ENCODE assay signal across 9 cellular contexts in the genomic region with DNA sequence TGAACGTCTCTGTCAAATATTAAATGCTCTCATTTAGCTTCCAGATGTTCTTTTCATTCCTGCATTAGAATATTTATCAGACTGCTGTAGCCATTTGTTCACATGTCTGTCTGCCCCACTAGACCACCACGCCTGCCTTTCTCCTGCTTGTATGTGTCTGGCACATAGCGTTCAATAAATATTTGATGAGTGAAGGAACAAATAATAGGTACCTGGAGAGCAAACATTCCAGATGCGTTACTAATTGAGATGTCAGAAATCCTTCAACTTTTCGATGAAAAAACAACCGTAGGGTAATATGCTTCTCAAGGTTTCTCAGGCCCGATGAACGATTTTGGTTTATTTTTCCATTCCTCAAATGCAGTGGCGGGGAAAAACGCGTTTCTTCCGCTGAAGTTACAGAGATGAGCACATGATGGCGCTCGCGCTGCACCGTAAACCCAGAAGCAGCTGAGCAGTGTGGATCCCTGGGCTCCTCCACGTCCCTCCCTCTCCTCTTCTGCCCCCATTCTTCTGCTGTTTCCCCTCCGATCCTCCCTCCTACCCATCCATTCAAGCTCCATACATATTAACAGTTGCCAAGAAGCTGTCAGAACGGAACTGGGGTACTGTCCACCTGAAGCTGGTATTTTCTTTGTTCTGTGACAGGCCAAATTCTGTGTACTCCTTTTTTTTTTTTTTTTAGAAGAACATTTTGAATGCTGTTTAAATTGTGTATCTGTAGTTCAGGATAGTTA.
DNase-seq lines count a peak whose midpoint lies in the region; ATAC-seq and TF ChIP-seq lines count a peak whose summit lies in the region.
"Had no signal": no experiment of that assay in that cellular context is flagged by ENCODE, and none has a peak within 500 bp of the region (broad histone marks: within the 10 kb centered on the region; RNA-seq: fewer than 3 reads in every experiment).

No MANE protein-coding gene starts in this region.

- POLR2A ChIA-PET in RWPE1 (lab: Yijun Ruan, JAX; ENCODE audit: low non-redundant PET), result no interaction called here

- no peak overlapping the region for H3K4me3 ChIP-seq in Loucy (ENCODE audit: low read length, poor library complexity, severe bottlenecking)
- peak overlapping the region; percentile 33 to 52 for H3K4me3 ChIP-seq in mucosa of rectum (ENCODE audit: low read length in 2 of 2)

- CTCF ChIA-PET in RWPE1 (lab: Yijun Ruan, JAX), result interaction anchor here (0.5 to 2.9 kb wide), 27 partner anchors 10 to 1675 kb away, joined by 3 to 28 read pairs (median 4); partner anchors contain the start of gene ZDHHC21

- peak; percentile 45 for TF ChIP-seq CTCF in Loucy (conservative IDR thresholded peaks at IDR 0.05; ENCODE audit: low read length)
- TF ChIP-seq CTCF in RWPE1 (conservative IDR thresholded peaks at IDR 0.05; ENCODE audit: low read depth), result peak; percentile 75

- no peak overlapping the region for H3K27ac Mint-ChIP-seq in activated T-cell treated with anti-CD3 and anti-CD28 coated beads, Interleukin-2, amount 50 U/mL, for 72 hours
- H3K27ac Mint-ChIP-seq: activated naive CD4-positive, alpha-beta T cell treated with anti-CD3 and anti-CD28 coated beads, Interleukin-2, amount 50 U/mL, for 24 hours had no signal

- no peaks in the 10 kb centered on the region for H3K27me3 Mint-ChIP-seq in activated T-cell treated with anti-CD3 and anti-CD28 coated beads, Interleukin-2, amount 50 U/mL, for 72 hours (ENCODE audit: low read depth)
- H3K27me3 Mint-ChIP-seq: activated naive CD4-positive, alpha-beta T cell treated with anti-CD3 and anti-CD28 coated beads, Interleukin-2, amount 50 U/mL, for 24 hours had no signal

- peaks cover 1 to 9% of the 10 kb centered on the region in 2 donors for H3K9me3 Mint-ChIP-seq in activated T-cell treated with anti-CD3 and anti-CD28 coated beads, Interleukin-2, amount 50 U/mL, for 72 hours
- H3K9me3 Mint-ChIP-seq: activated naive CD4-positive, alpha-beta T cell treated with anti-CD3 and anti-CD28 coated beads, Interleukin-2, amount 50 U/mL, for 24 hours had no signal

- TF ChIP-seq POLR2A in erythroblast (IDR thresholded peaks at IDR 0.05; ENCODE audit: low read length), result no peak

- H3K27ac ChIP-seq in RWPE1 (no peak overlapping the region), mucosa of rectum (ENCODE audit: low read depth in 2 of 2, low read length in 2 of 2) (no peak overlapping the region)

- H3K9me3 ChIP-seq in Loucy (ENCODE audit: insufficient read depth, low read depth, low read length) (no peaks in the 10 kb centered on the region), mucosa of rectum (ENCODE audit: control insufficient read depth in 2 of 2, low read length in 2 of 2) (no peaks in the 10 kb centered on the region)

- H3K27me3 ChIP-seq in Loucy (ENCODE audit: insufficient read depth, low read length, poor library complexity, severe bottlenecking) (no peaks in the 10 kb centered on the region), mucosa of rectum (ENCODE audit: control insufficient read depth in 2 of 2, insufficient read depth in 2 of 2, low read length in 2 of 2) (no peaks in the 10 kb centered on the region)

- H3K4me3 Mint-ChIP-seq in activated T-cell treated with anti-CD3 and anti-CD28 coated beads, Interleukin-2, amount 50 U/mL, for 72 hours, result no peak overlapping the region
- H3K4me3 Mint-ChIP-seq: activated naive CD4-positive, alpha-beta T cell treated with anti-CD3 and anti-CD28 coated beads, Interleukin-2, amount 50 U/mL, for 24 hours had no signal

- H3K4me1 ChIP-seq in Loucy (ENCODE audit: insufficient read depth, low read length, poor library complexity, severe bottlenecking), result no peaks in the 10 kb centered on the region
- H3K4me1 ChIP-seq in mucosa of rectum (ENCODE audit: control insufficient read depth in 2 of 2, insufficient read depth in 2 of 2, low read length in 2 of 2), result peaks cover 0 to 7% of the 10 kb centered on the region in 2 donors

- H2AFZ ChIP-seq in Loucy (ENCODE audit: low read length), result no peak overlapping the region

- no peaks in the 10 kb centered on the region for H3K9me2 ChIP-seq in Loucy (replicated peaks; ENCODE audit: low read depth, low read length)

- H3K36me3 Mint-ChIP-seq in activated T-cell treated with anti-CD3 and anti-CD28 coated beads, Interleukin-2, amount 50 U/mL, for 72 hours (ENCODE audit: insufficient read depth in 2 of 2), result no peaks in the 10 kb centered on the region
- H3K36me3 Mint-ChIP-seq: activated naive CD4-positive, alpha-beta T cell treated with anti-CD3 and anti-CD28 coated beads, Interleukin-2, amount 50 U/mL, for 24 hours had no signal

- H3K79me2 ChIP-seq in Loucy (ENCODE audit: insufficient read depth, low read length), result no peaks in the 10 kb centered on the region

- peak; percentile 7 for DNase-seq in activated CD4-positive, alpha-beta T cell treated with anti-CD3 and anti-CD28 coated beads, Interleukin-2, amount 50 U/mL, for 48 hours
- DNase-seq in activated CD4-positive, alpha-beta T cell treated with anti-CD3 and anti-CD28 coated beads for 1 hour, result no peak
- peak; percentile 70 for DNase-seq in RWPE1 (ENCODE audit: low spot score)
- DNase-seq in erythroblast (lab: John Stamatoyannopoulos, UW), result peak; percentile 37 to 63
- DNase-seq in activated effector memory CD4-positive, alpha-beta T cell treated with Interleukin-2 at 50 U/mL for 16 hours, result no peak
- DNase-seq in activated T-cell treated with anti-CD3 and anti-CD28 coated beads, Interleukin-2, amount 50 U/mL, for 72 hours, result no peak

- ATAC-seq in activated T-cell treated with anti-CD3 and anti-CD28 coated beads, Interleukin-2, amount 50 U/mL, for 72 hours (replicated peaks in 1 of 2), result no peak

- H4K20me1 ChIP-seq in Loucy (ENCODE audit: insufficient read depth, low read length, poor library complexity, severe bottlenecking), result no peaks in the 10 kb centered on the region

- H3K36me3 ChIP-seq in Loucy (ENCODE audit: insufficient read depth, low read length) (no peaks in the 10 kb centered on the region), mucosa of rectum (ENCODE audit: control insufficient read depth in 2 of 2, insufficient read depth in 2 of 2, low read length in 2 of 2) (no peaks in the 10 kb centered on the region)

- no peaks in the 10 kb centered on the region for H3K4me1 Mint-ChIP-seq in activated T-cell treated with anti-CD3 and anti-CD28 coated beads, Interleukin-2, amount 50 U/mL, for 72 hours (ENCODE audit: low read depth)
- H3K4me1 Mint-ChIP-seq: activated naive CD4-positive, alpha-beta T cell treated with anti-CD3 and anti-CD28 coated beads, Interleukin-2, amount 50 U/mL, for 24 hours had no signal

- H3F3A ChIP-seq in Loucy (ENCODE audit: low read depth), result no peaks in the 10 kb centered on the region

- H3K9ac ChIP-seq in Loucy (ENCODE audit: low read depth, low read length, poor library complexity, severe bottlenecking), result no peak overlapping the region
- no peak overlapping the region for H3K9ac ChIP-seq in mucosa of rectum (ENCODE audit: low read depth in 1 of 2, low read length in 2 of 2)

- no peak overlapping the region for H3K4me2 ChIP-seq in Loucy (ENCODE audit: low read depth, low read length, poor library complexity, severe bottlenecking)

Comparison
In these comparisons a context has a peak if more than half of its experiments do, and no peak if none do; other contexts are left out.
1. DNase-seq: peak in activated CD4-positive, alpha-beta T cell treated with anti-CD3 and anti-CD28 coated beads, Interleukin-2, amount 50 U/mL, for 48 hours (2 of 2), RWPE1 (single experiment) and erythroblast (2 of 2); none in activated CD4-positive, alpha-beta T cell treated with anti-CD3 and anti-CD28 coated beads for 1 hour (single experiment), activated effector memory CD4-positive, alpha-beta T cell treated with Interleukin-2 at 50 U/mL for 16 hours (single experiment) and activated T-cell treated with anti-CD3 and anti-CD28 coated beads, Interleukin-2, amount 50 U/mL, for 72 hours (0 of 2).